In the genomic region with DNA sequence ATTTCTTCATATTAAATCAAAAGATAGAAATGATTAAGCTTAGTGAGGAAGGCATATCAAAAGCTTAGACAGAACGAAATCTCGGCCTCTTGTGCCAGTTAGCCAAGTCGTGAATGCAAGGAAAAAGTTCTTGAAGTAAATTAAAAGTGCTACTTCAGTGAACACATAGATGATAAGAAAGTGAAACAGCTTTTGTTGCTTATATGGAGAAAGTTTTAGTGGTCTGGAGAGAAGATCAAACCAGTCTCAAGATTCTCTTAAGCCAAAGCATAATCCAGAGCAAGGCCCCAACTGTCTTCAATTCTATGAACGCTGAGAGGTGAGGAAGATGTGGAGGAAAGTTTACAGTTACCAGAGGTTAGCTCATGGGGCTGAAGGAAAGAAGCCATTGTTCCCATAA, we compare ENCODE assay signal across 1 cellular context.
TF ChIP-seq lines count a peak whose summit lies in the region.

No MANE protein-coding gene starts in this region.

TF ChIP-seq in WTC11, 78 proteins besides CTCF, POLR2A, EP300 and RAD21 (continued from another document):
- TF ChIP-seq ATF6 (CRISPR knock-in tag; IDR thresholded peaks at IDR 0.05) (no peak), ZBTB21 (CRISPR knock-in tag; IDR thresholded peaks at IDR 0.05; ENCODE audit: borderline replicate concordance) (no peak), ATF1 (CRISPR knock-in tag; IDR thresholded peaks at IDR 0.05) (no peak), ZNF317 (CRISPR knock-in tag; IDR thresholded peaks at IDR 0.05; ENCODE audit: borderline replicate concordance, low read depth) (no peak), GRHL2 (CRISPR knock-in tag; IDR thresholded peaks at IDR 0.05; ENCODE audit: insufficient replicate concordance, severe bottlenecking) (no peak), IRF2 (CRISPR knock-in tag; IDR thresholded peaks at IDR 0.05; ENCODE audit: borderline replicate concordance, low read depth) (no peak)
TF ChIP-seq in WTC11: peak in this region for 0.
